Comparison of ENCODE assay signal across 14 cellular contexts in genomic region chr4:11698846-11699590, GRCh38.
DNase-seq lines count a peak whose midpoint lies in the region; ATAC-seq, FAIRE-seq and TF ChIP-seq lines count a peak whose summit lies in the region.
"Had no signal": no experiment of that assay in that cellular context is flagged by ENCODE, and none has a peak within 500 bp of the region (broad histone marks: within the 10 kb centered on the region; RNA-seq: fewer than 3 reads in every experiment).

No MANE protein-coding gene starts in this region.

- H3K9me2 ChIP-seq in PC-3 (replicated peaks; ENCODE audit: low read length) = no peaks in the 10 kb centered on the region

- ATAC-seq in PC-3 = peak; percentile 90

- CTCF ChIA-PET in PC-3 (lab: Charles Lee) = interaction anchor here (0.5 to 1.6 kb wide), 2 partner anchors 63 to 270 kb away, joined by 3 to 5 read pairs; no protein-coding TSS in a partner anchor

- peak overlapping the region; percentile 75 for H3K4me2 ChIP-seq in PC-3 (ENCODE audit: low read length)

- H3K4me3 ChIP-seq in PC-3 (ENCODE audit: low read length) (peak overlapping the region; percentile 20; the same call in 1 of the 2 replicates), epithelial cell of esophagus (ENCODE audit: low read length) (no peak overlapping the region)

- no peak overlapping the region for H2AFZ ChIP-seq in PC-3 (ENCODE audit: low read length)

- TF ChIP-seq POLR2A in H54 (IDR thresholded peaks at IDR 0.05; ENCODE audit: low read depth, low read length) = no peak

- H3K9me3 ChIP-seq in PC-3 (ENCODE audit: low read length) = no peaks in the 10 kb centered on the region

- H3K27ac ChIP-seq in PC-3 (ENCODE audit: low read length) = peak overlapping the region; percentile 95

- H3K36me3 ChIP-seq in PC-3 (ENCODE audit: low read depth, low read length) = no peaks in the 10 kb centered on the region

- H3K9ac ChIP-seq in PC-3 (ENCODE audit: low read length) = peak overlapping the region; percentile 76

- H4K20me1 ChIP-seq in PC-3 (ENCODE audit: low read length) = no peaks in the 10 kb centered on the region

- H3F3A ChIP-seq in PC-3 (ENCODE audit: low read length, unreplicated experiment) = peaks cover 6% of the 10 kb centered on the region

- no peaks in the 10 kb centered on the region for H3K27me3 ChIP-seq in PC-3 (ENCODE audit: low read length)

- peak; percentile 6 for DNase-seq in H54 (ENCODE audit: insufficient read length, low spot score)
- peak; percentile 92 for DNase-seq in PC-3
- peak; percentile 95 for DNase-seq in epithelial cell of esophagus (ENCODE audit: low read depth)
- DNase-seq in non-pigmented ciliary epithelial cell (ENCODE audit: low read depth) = peak; percentile 65
- DNase-seq in Kasumi-1 (lab: John Stamatoyannopoulos, UW) = no peak
- DNase-seq in NCI-H526 (lab: John Stamatoyannopoulos, UW) = no peak
- DNase-seq in NK-92 (lab: John Stamatoyannopoulos, UW; ENCODE audit: unreplicated experiment) = no peak
- no peak for DNase-seq in NCI-H2227 (lab: John Stamatoyannopoulos, UW; ENCODE audit: unreplicated experiment)
- DNase-seq: CD8-positive, alpha-beta memory T cell; H9; NCI-H2171; occipital lobe; SHP77 treated with DMSO at 0.1 percent for 48 hours; stimulated activated CD4-positive, alpha-beta T cell treated with anti-CD3 and anti-CD28 coated beads, Interleukin-4, amount 100 ng/mL, for 4 hours had no signal

- TSS peak; percentile 93 for BruUV-seq in PC-3 (replicated peaks; lab: Mats Ljungman, UMichigan)

- peaks cover 58% of the 10 kb centered on the region for H3K4me1 ChIP-seq in PC-3 (ENCODE audit: insufficient read depth, low read length)

- FAIRE-seq in H54 (lab: Jason Lieb, UNC) = peak; percentile 89

- intact Hi-C loops in PC-3 (cut with micrococcal nuclease) = loop anchor here (2.0 to 5.0 kb wide), 3 partner anchors 22 to 64 kb away; no protein-coding TSS in a partner anchor

- POLR2A ChIA-PET in PC-3 (lab: Charles Lee; ENCODE audit: unreplicated experiment) = interaction anchor here (0.7 kb wide), 1 partner anchor 59 kb away, joined by 9 read pairs; no protein-coding TSS in a partner anchor

- no peaks in the 10 kb centered on the region for H3K79me2 ChIP-seq in PC-3 (ENCODE audit: low read length)

- TF ChIP-seq CTCF in PC-3 (conservative IDR thresholded peaks at IDR 0.05; ENCODE audit: low read depth, low read length) = no peak
- no peak for TF ChIP-seq CTCF in epithelial cell of esophagus (IDR thresholded peaks at IDR 0.05; ENCODE audit: insufficient read depth, low read depth, low read length, missing control alignments)

Comparison
In these comparisons a context has a peak if more than half of its experiments do, and no peak if none do; other contexts are left out.
1. DNase-seq: peak in H54 (single experiment), PC-3 (single experiment), epithelial cell of esophagus (single experiment) and non-pigmented ciliary epithelial cell (single experiment); none in Kasumi-1 (0 of 2), NCI-H526 (0 of 2), NK-92 (single experiment) and NCI-H2227 (single experiment).